Comparison of ENCODE assay signal across 20 cellular contexts in the genomic region with DNA sequence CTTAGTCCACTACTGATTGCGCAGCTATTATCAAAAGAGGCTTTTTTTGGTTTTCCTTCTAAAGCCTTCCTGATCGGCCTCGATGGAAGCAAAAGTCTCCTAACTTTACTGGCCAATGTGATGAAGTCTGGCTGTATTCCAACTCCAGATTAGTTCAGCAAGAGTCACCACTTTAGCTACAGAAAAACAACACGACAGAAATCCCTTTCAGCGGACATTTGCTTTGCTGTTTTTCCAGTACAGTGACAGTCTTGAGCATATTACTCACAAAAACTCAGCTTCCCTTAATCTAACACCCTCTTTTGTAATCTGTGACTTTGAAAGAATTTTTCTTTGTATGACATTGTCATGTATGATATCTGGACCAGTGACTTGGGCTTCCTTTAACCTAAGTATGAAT.
DNase-seq lines count a peak whose midpoint lies in the region; TF ChIP-seq lines count a peak whose summit lies in the region.
"Had no signal": no experiment of that assay in that cellular context is flagged by ENCODE, and none has a peak within 500 bp of the region (broad histone marks: within the 10 kb centered on the region; RNA-seq: fewer than 3 reads in every experiment).

No MANE protein-coding gene starts in this region.

- no peak overlapping the region for H2BK15ac ChIP-seq in H9 (ENCODE audit: low read depth, low read length)

- H3K56ac ChIP-seq in H9 (ENCODE audit: insufficient read length, low read depth, low read length), result no peak overlapping the region

- no peaks in the 10 kb centered on the region for H4K20me1 ChIP-seq in H9 (ENCODE audit: control insufficient read depth, insufficient read depth, insufficient read length)

- H3K27me3 Mint-ChIP-seq in H9 (ENCODE audit: low read depth), result no peaks in the 10 kb centered on the region
- H3K27me3 Mint-ChIP-seq: CD4-positive, alpha-beta T cell had no signal

- H3K36me3 Mint-ChIP-seq in H9 (ENCODE audit: insufficient read depth in 1 of 3, low read depth in 3 of 3), result peaks cover 0 to 4% (median 0%) of the 10 kb centered on the region in 3 experiments; a peak in 1 of 7 replicates

- no peaks in the 10 kb centered on the region for H3K36me3 ChIP-seq in SK-N-MC (ENCODE audit: insufficient read depth, low read length)

- H3K23ac ChIP-seq in H9 (ENCODE audit: insufficient read length, low read depth, low read length), result no peak overlapping the region

- no CpG with 5 or more reads among the region's 5 CpGs for WGBS in H9 (ENCODE audit: extremely low coverage, insufficient read length, low lambda C conversion rate)

- no peak overlapping the region for H3K4ac ChIP-seq in H9 (ENCODE audit: low read depth, low read length)

- no peak overlapping the region for H4K5ac ChIP-seq in H9 (ENCODE audit: insufficient read length, low read depth, low read length)

- TF ChIP-seq CTCF in cardiac fibroblast (IDR thresholded peaks at IDR 0.05; ENCODE audit: low read depth, low read length) (no peak), H9 (conservative IDR thresholded peaks at IDR 0.05) (no peak)

- H3K4me3 ChIP-seq in SK-N-MC (no peak overlapping the region), cardiac fibroblast (replicated peaks in 1 of 2; ENCODE audit: low read depth in 2 of 2, low read length in 2 of 2) (no peak overlapping the region)

- no peaks in the 10 kb centered on the region for H3K23me2 ChIP-seq in H9 (ENCODE audit: insufficient read length, low read depth, low read length, poor library complexity, severe bottlenecking)

- H4K91ac ChIP-seq in H9 (ENCODE audit: insufficient read length, low read depth, low read length), result no peak overlapping the region

- H3K4me1 Mint-ChIP-seq in H9, result peaks cover 3% of the 10 kb centered on the region in 2 experiments; a peak in 1 of 4 replicates

- H3K79me2 ChIP-seq in H9 (ENCODE audit: insufficient read depth, low read length), result no peaks in the 10 kb centered on the region

- no peak overlapping the region for H3K27ac ChIP-seq in SK-N-MC
- no peak overlapping the region for H3K27ac ChIP-seq in H9 (ENCODE audit: insufficient read length, low read depth, low read length)
- H3K27ac ChIP-seq: HL-60 had no signal

- no peak overlapping the region for H3K4me3 Mint-ChIP-seq in H9
- H3K4me3 Mint-ChIP-seq: CD4-positive, alpha-beta T cell; HFFc6 had no signal

- no peak overlapping the region for H2BK12ac ChIP-seq in H9 (ENCODE audit: insufficient read length, low read depth, low read length)

- peak; percentile 21 for DNase-seq in EH (ENCODE audit: low read depth)
- no peak for DNase-seq in SK-N-MC (ENCODE audit: low read depth, low spot score)
- peak; percentile 13 to 44 for DNase-seq in cardiac fibroblast (ENCODE audit: low read depth in 2 of 2)
- DNase-seq in myocyte (ENCODE audit: low read depth), result peak; percentile 13
- DNase-seq in activated CD4-positive, CD25-positive, alpha-beta regulatory T cell (lab: John Stamatoyannopoulos, UW), result no peak
- no peak for DNase-seq in superior temporal gyrus (ENCODE audit: extremely low spot score)
- DNase-seq in hepatic stellate cell (ENCODE audit: low spot score), result no peak
- no peak for DNase-seq in H9
- DNase-seq: CD4-positive, alpha-beta T cell; DMS153; GF-D8; HFFc6; IMR-90; NCI-H1105; NCI-H2081; NCI-H2171 treated with DMSO at 0.1 percent for 48 hours; NCI-H446 treated with DMSO at 0.1 percent for 48 hours; NCI-H69; NK-92 treated with Interleukin-12 subunit alpha and Interleukin-12 subunit beta, amount 100 ng/mL, for 24 hours had no signal

- no peaks in the 10 kb centered on the region for H3K9me3 Mint-ChIP-seq in H9
- H3K9me3 Mint-ChIP-seq: CD4-positive, alpha-beta T cell; HFFc6 had no signal

- H3K9ac ChIP-seq in SK-N-MC (ENCODE audit: insufficient read length), result peak overlapping the region; percentile 24
- no peak overlapping the region for H3K9ac ChIP-seq in H9 (ENCODE audit: extremely low read depth, insufficient read length, low read length)

- H3K4me1 ChIP-seq in H9 (ENCODE audit: insufficient read depth, low read length), result no peaks in the 10 kb centered on the region

- H2AK5ac ChIP-seq in H9 (ENCODE audit: insufficient read length, low read length), result no peak overlapping the region

- H4K8ac ChIP-seq in H9 (replicated peaks; ENCODE audit: insufficient read length, low read depth, low read length), result no peak overlapping the region

- no peaks in the 10 kb centered on the region for H3K27me3 ChIP-seq in H9 (ENCODE audit: insufficient read depth, low read length)

- H3T11ph ChIP-seq in H9 (ENCODE audit: low read length), result no peak overlapping the region

- H2AFZ ChIP-seq in H9 (ENCODE audit: low read length), result no peak overlapping the region

- H3K27ac Mint-ChIP-seq in H9, result no peak overlapping the region
- H3K27ac Mint-ChIP-seq: CD4-positive, alpha-beta T cell; HFFc6 had no signal

- H2BK20ac ChIP-seq in H9 (ENCODE audit: low read depth, low read length, poor library complexity, severe bottlenecking), result no peak overlapping the region

- H3K9me3 ChIP-seq in SK-N-MC (ENCODE audit: low read depth, low read length) (no peaks in the 10 kb centered on the region), H9 (ENCODE audit: control insufficient read depth, low read depth, low read length) (no peaks in the 10 kb centered on the region)

- no peak overlapping the region for H3K4me2 ChIP-seq in H9 (ENCODE audit: insufficient read depth, insufficient read length, low read length)

- H3K18ac ChIP-seq in H9 (ENCODE audit: insufficient read length, low read depth, low read length), result no peak overlapping the region

- H2BK5ac ChIP-seq in H9 (ENCODE audit: insufficient read length, low read length), result no peak overlapping the region

- H2BK120ac ChIP-seq in H9 (ENCODE audit: low read depth, low read length, poor library complexity, severe bottlenecking), result no peak overlapping the region

- no peak overlapping the region for H3K14ac ChIP-seq in H9 (ENCODE audit: insufficient read depth, low read length)

- H3K79me1 ChIP-seq in H9 (ENCODE audit: insufficient read depth, low read depth, low read length, poor library complexity, severe bottlenecking), result no peaks in the 10 kb centered on the region

Comparison
In these comparisons a context has a peak if more than half of its experiments do, and no peak if none do; other contexts are left out.
1. DNase-seq: peak in EH (single experiment), cardiac fibroblast (2 of 2) and myocyte (single experiment); none in SK-N-MC (single experiment), activated CD4-positive, CD25-positive, alpha-beta regulatory T cell (0 of 4), superior temporal gyrus (single experiment), hepatic stellate cell (single experiment) and H9 (single experiment).